Comparison of ENCODE assay signal across 2 cellular contexts in genomic region chr12:1071182-1071581, GRCh38.
TF ChIP-seq lines count a peak whose summit lies in the region.

No MANE protein-coding gene starts in this region.

TF ChIP-seq in HEK293, 187 proteins besides CTCF, POLR2A, EP300 and RAD21 (continued from another document):
- TF ChIP-seq PRDM4 (tag by site-specific recombination; IDR thresholded peaks at IDR 0.05), result peak; percentile 10; the same call in 1 of the 2 replicates
TF ChIP-seq in HEK293: peak in this region for 1.

TF ChIP-seq in GM12878, 131 proteins besides CTCF, POLR2A, EP300 and RAD21 (continued from another document):
- TF ChIP-seq ZNF687 (IDR thresholded peaks at IDR 0.05) (no peak), RUNX3 (IDR thresholded peaks at IDR 0.05; ENCODE audit: low read length) (peak; percentile 27; the same call in 1 of the 2 replicates)
